ENCODE assay signal across 1 cellular context in genomic region chr7:48158404-48158803, GRCh38.
TF ChIP-seq lines count a peak whose summit lies in the region.

No MANE protein-coding gene starts in this region.

TF ChIP-seq in GM23338, 12 proteins besides CTCF, POLR2A, EP300 and RAD21 (continued from another document):
- TF ChIP-seq ZNF462 (CRISPR knock-in tag; IDR thresholded peaks at IDR 0.05) (no peak), EZH2phosphoT487 (IDR thresholded peaks at IDR 0.05; ENCODE audit: unreplicated experiment) (no peak), CREB1 (CRISPR knock-in tag; IDR thresholded peaks at IDR 0.05; ENCODE audit: low read depth) (no peak)
